24 cellular contexts compared by ENCODE assay signal in the genomic region with DNA sequence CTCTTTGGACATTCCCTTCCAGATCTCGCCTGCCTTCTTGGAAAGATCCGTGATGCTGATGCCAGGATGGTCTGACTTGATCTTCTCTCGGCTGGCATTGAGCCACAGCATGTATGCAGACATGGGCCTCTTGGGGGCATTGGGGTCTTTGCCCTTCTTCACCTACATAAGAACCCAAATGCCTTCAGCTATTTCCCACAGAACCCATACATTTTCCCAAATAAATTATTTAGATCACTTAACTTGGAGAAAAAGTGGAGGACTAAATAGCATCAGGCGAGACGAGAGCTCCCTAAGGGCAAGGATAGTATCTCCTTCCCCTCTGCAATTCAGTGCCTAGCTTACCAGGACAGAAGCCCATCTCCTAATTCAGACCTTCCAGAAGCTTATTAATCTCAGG. TPM values are rescaled to one million over a fixed set of nuclear protein-coding genes. Genes with fewer than 3 reads are reported as not detected.
DNase-seq lines count a peak whose midpoint lies in the region; ATAC-seq and TF ChIP-seq lines count a peak whose summit lies in the region.
"Had no signal": no experiment of that assay in that cellular context is flagged by ENCODE, and none has a peak within 500 bp of the region (broad histone marks: within the 10 kb centered on the region; RNA-seq: fewer than 3 reads in every experiment).

No MANE protein-coding gene starts in this region.

- H3K27ac Mint-ChIP-seq in CD4-positive, CD25-positive, alpha-beta regulatory T cell: peak overlapping the region; percentile 61 to 97 (median 76)
- H3K27ac Mint-ChIP-seq in CD8-positive, alpha-beta memory T cell: peak overlapping the region in 7 of 8 donors; percentile 58 to 99 (median 92)
- H3K27ac Mint-ChIP-seq in central memory CD8-positive, alpha-beta T cell (ENCODE audit: low read depth): peak overlapping the region; percentile 93
- peak overlapping the region; percentile 16 for H3K27ac Mint-ChIP-seq in neural crest cell (ENCODE audit: unreplicated experiment)

- peaks cover 60% of the 10 kb centered on the region for H3K36me3 Mint-ChIP-seq in CD4-positive, CD25-positive, alpha-beta regulatory T cell
- H3K36me3 Mint-ChIP-seq in CD8-positive, alpha-beta memory T cell: peaks cover 13 to 79% (median 37%) of the 10 kb centered on the region in 3 donors
- H3K36me3 Mint-ChIP-seq in central memory CD8-positive, alpha-beta T cell (ENCODE audit: insufficient read depth): peaks cover 56% of the 10 kb centered on the region
- peaks cover 36% of the 10 kb centered on the region for H3K36me3 Mint-ChIP-seq in neural crest cell (ENCODE audit: low read depth)

- peaks cover 56% of the 10 kb centered on the region for H3K36me3 ChIP-seq in CD4-positive, CD25-positive, alpha-beta regulatory T cell (ENCODE audit: control insufficient read depth, insufficient read depth, low read length)
- H3K36me3 ChIP-seq in CD8-positive, alpha-beta memory T cell (ENCODE audit: insufficient read depth, low read length): peaks cover 44% of the 10 kb centered on the region

- DNase-seq in CD4-positive, CD25-positive, alpha-beta regulatory T cell: no peak
- no peak for DNase-seq in CD8-positive, alpha-beta memory T cell
- DNase-seq in central memory CD8-positive, alpha-beta T cell (ENCODE audit: low spot score in 2 of 2): no peak
- DNase-seq in neural crest cell (ENCODE audit: low read depth, low spot score): no peak
- DNase-seq in NCI-H1930 (lab: John Stamatoyannopoulos, UW): no peak
- no peak for DNase-seq in stimulated activated naive CD4-positive, alpha-beta T cell (lab: John Stamatoyannopoulos, UW)
- DNase-seq in germinal center (ENCODE audit: low spot score): no peak
- DNase-seq: activated CD8-positive, alpha-beta memory T cell treated with anti-CD3 and anti-CD28 coated beads for 24 hours; adrenal gland; BE2C; central memory CD4-positive, alpha-beta T cell; DMS 273 treated with DMSO at 0.1 percent for 48 hours; H7; left colon; mucosa of descending colon; NCI-H1105 treated with DMSO at 0.1 percent for 48 hours; NCI-H2107; NCI-H510A; occipital lobe; RPMI8226; stimulated activated CD4-positive, alpha-beta T cell treated with anti-CD3 and anti-CD28 coated beads, Interleukin-12 subunit alpha, Interleukin-12 subunit beta, amount 100 ng/mL, for 4 hours; WERI-Rb-1 had no signal

- no peak for ATAC-seq in CD4-positive, CD25-positive, alpha-beta regulatory T cell (ENCODE audit: low read depth in 2 of 2)
- no peak for ATAC-seq in central memory CD8-positive, alpha-beta T cell (replicated peaks; ENCODE audit: extremely low read depth, poor library complexity, severe bottlenecking)
- ATAC-seq: left colon, mucosa of descending colon had no signal

- no peaks in the 10 kb centered on the region for H3K27me3 ChIP-seq in CD4-positive, CD25-positive, alpha-beta regulatory T cell (ENCODE audit: control insufficient read depth, insufficient read depth, low read length)
- no peaks in the 10 kb centered on the region for H3K27me3 ChIP-seq in CD8-positive, alpha-beta memory T cell (ENCODE audit: insufficient read depth, low read length, poor library complexity, severe bottlenecking)
- H3K27me3 ChIP-seq: adrenal gland, BE2C had no signal

- peaks cover 19% of the 10 kb centered on the region for H3K4me1 ChIP-seq in CD4-positive, CD25-positive, alpha-beta regulatory T cell (ENCODE audit: control insufficient read depth, insufficient read depth, low read length, poor library complexity, severe bottlenecking)
- peaks cover 21% of the 10 kb centered on the region for H3K4me1 ChIP-seq in CD8-positive, alpha-beta memory T cell (ENCODE audit: insufficient read depth, low read length)

- no peaks in the 10 kb centered on the region for H3K27me3 Mint-ChIP-seq in CD4-positive, CD25-positive, alpha-beta regulatory T cell
- peaks cover 0 to 2% of the 10 kb centered on the region in 2 donors for H3K27me3 Mint-ChIP-seq in CD8-positive, alpha-beta memory T cell
- H3K27me3 Mint-ChIP-seq in central memory CD8-positive, alpha-beta T cell: no peaks in the 10 kb centered on the region
- no peaks in the 10 kb centered on the region for H3K27me3 Mint-ChIP-seq in neural crest cell (ENCODE audit: low read depth)

- peak overlapping the region in 3 of 4 donors; percentile 53 to 82 (median 73) for H3K4me3 Mint-ChIP-seq in CD4-positive, CD25-positive, alpha-beta regulatory T cell
- H3K4me3 Mint-ChIP-seq in CD8-positive, alpha-beta memory T cell: peak overlapping the region in 2 of 7 donors; percentile 42 to 79
- peak overlapping the region; percentile 15 for H3K4me3 Mint-ChIP-seq in central memory CD8-positive, alpha-beta T cell
- peak overlapping the region; percentile 65 for H3K4me3 Mint-ChIP-seq in neural crest cell

- H3K4me1 Mint-ChIP-seq in CD4-positive, CD25-positive, alpha-beta regulatory T cell: peaks cover 0 to 43% (median 29%) of the 10 kb centered on the region in 4 donors
- peaks cover 27 to 43% (median 41%) of the 10 kb centered on the region in 3 donors for H3K4me1 Mint-ChIP-seq in CD8-positive, alpha-beta memory T cell
- peaks cover 42% of the 10 kb centered on the region for H3K4me1 Mint-ChIP-seq in central memory CD8-positive, alpha-beta T cell
- peaks cover 38% of the 10 kb centered on the region for H3K4me1 Mint-ChIP-seq in neural crest cell

- no peak for TF ChIP-seq CTCF in neural crest cell (conservative IDR thresholded peaks at IDR 0.05)

- POLR2A ChIA-PET in CD8-positive, alpha-beta memory T cell (lab: Charles Lee): interaction anchor here (0.6 kb wide), 1 partner anchor 189 kb away, joined by 3 read pairs; no protein-coding TSS in a partner anchor

- CTCF ChIA-PET in CD8-positive, alpha-beta memory T cell (lab: Charles Lee): no interaction called here

- H3K9me3 Mint-ChIP-seq in CD4-positive, CD25-positive, alpha-beta regulatory T cell: no peaks in the 10 kb centered on the region
- H3K9me3 Mint-ChIP-seq in CD8-positive, alpha-beta memory T cell: no peaks in the 10 kb centered on the region
- no peaks in the 10 kb centered on the region for H3K9me3 Mint-ChIP-seq in central memory CD8-positive, alpha-beta T cell
- H3K9me3 Mint-ChIP-seq in neural crest cell: no peaks in the 10 kb centered on the region

- H3K4me3 ChIP-seq in CD4-positive, CD25-positive, alpha-beta regulatory T cell (ENCODE audit: low read depth, low read length): no peak overlapping the region
- H3K4me3 ChIP-seq in CD8-positive, alpha-beta memory T cell (ENCODE audit: low read length): no peak overlapping the region
- H3K4me3 ChIP-seq: adrenal gland, mucosa of descending colon had no signal

- H3K9me3 ChIP-seq in CD4-positive, CD25-positive, alpha-beta regulatory T cell (ENCODE audit: control insufficient read depth in 2 of 2, low read length in 2 of 2): no peaks in the 10 kb centered on the region
- H3K9me3 ChIP-seq in CD8-positive, alpha-beta memory T cell (ENCODE audit: low read length): no peaks in the 10 kb centered on the region
- H3K9me3 ChIP-seq: adrenal gland, BE2C, mucosa of descending colon had no signal

- no peak overlapping the region for H3K27ac ChIP-seq in CD4-positive, CD25-positive, alpha-beta regulatory T cell (ENCODE audit: insufficient read depth, low read length, poor library complexity, severe bottlenecking)
- no peak overlapping the region for H3K27ac ChIP-seq in CD8-positive, alpha-beta memory T cell (ENCODE audit: low read depth, low read length)
- H3K27ac ChIP-seq: WERI-Rb-1 had no signal

RNA-seq across cellular contexts. Expression of gene TNKS1BP1, which starts 3.0 kb away (rescaled TPM):
- 16.3 TPM for total RNA-seq in CD4-positive, CD25-positive, alpha-beta regulatory T cell
- polyA plus RNA-seq in CD4-positive, CD25-positive, alpha-beta regulatory T cell: 1 to 10 TPM; 1.5 to 4.5 (median 2.0) TPM
- total RNA-seq in CD8-positive, alpha-beta memory T cell: 1 to 10 TPM; 8.7 to 9.6 TPM
- polyA plus RNA-seq in CD8-positive, alpha-beta memory T cell: 3.0 TPM
- 105 and 114 TPM in 2 replicates for total RNA-seq in neural crest cell

RNA-seq across cellular contexts. Expression of gene SSRP1, which starts 8.0 kb away (rescaled TPM):
- total RNA-seq in CD4-positive, CD25-positive, alpha-beta regulatory T cell: 54.6 TPM
- 10 to 100 TPM; 20.5 to 29.5 (median 27.2) TPM for polyA plus RNA-seq in CD4-positive, CD25-positive, alpha-beta regulatory T cell
- 100 to 1,000 TPM; 308 to 314 TPM for total RNA-seq in CD8-positive, alpha-beta memory T cell
- 44.5 TPM for polyA plus RNA-seq in CD8-positive, alpha-beta memory T cell
- 280 TPM in 2 replicates for total RNA-seq in neural crest cell

RNA-seq across cellular contexts. Expression of gene P2RX3, which starts 10.4 kb away (rescaled TPM):
- not detected for total RNA-seq in CD4-positive, CD25-positive, alpha-beta regulatory T cell
- not detected for polyA plus RNA-seq in CD4-positive, CD25-positive, alpha-beta regulatory T cell
- not detected for total RNA-seq in CD8-positive, alpha-beta memory T cell
- not detected for polyA plus RNA-seq in CD8-positive, alpha-beta memory T cell
- 14.3 and 15.5 TPM in 2 replicates for total RNA-seq in neural crest cell
- total RNA-seq: glomerular endothelial cell, H7, left colon, mucosa of descending colon, occipital lobe had no signal
- polyA plus RNA-seq: esophagus had no signal

RNA-seq across cellular contexts. Expression of gene PRG3, which starts 53.2 kb away (rescaled TPM):
- not detected for total RNA-seq in CD4-positive, CD25-positive, alpha-beta regulatory T cell
- polyA plus RNA-seq in CD4-positive, CD25-positive, alpha-beta regulatory T cell: not detected
- not detected for total RNA-seq in CD8-positive, alpha-beta memory T cell
- not detected for polyA plus RNA-seq in CD8-positive, alpha-beta memory T cell
- not detected in 2 replicates for total RNA-seq in neural crest cell
- total RNA-seq: adrenal gland, glomerular endothelial cell, H7, left colon, mucosa of descending colon had no signal
- polyA plus RNA-seq: adrenal gland, esophagus had no signal

Comparison
In these comparisons a context has a peak if more than half of its experiments do, and no peak if none do; other contexts are left out.
1. H3K27ac Mint-ChIP-seq: peak in every context shown above with its lines; median percentile 93 in central memory CD8-positive, alpha-beta T cell; 92 in CD8-positive, alpha-beta memory T cell; 76 in CD4-positive, CD25-positive, alpha-beta regulatory T cell; 16 in neural crest cell.